ENCODE assay signal across 8 cellular contexts in genomic region chr14:76962303-76962660, GRCh38.
DNase-seq lines count a peak whose midpoint lies in the region; ATAC-seq, FAIRE-seq and TF ChIP-seq lines count a peak whose summit lies in the region.

No MANE protein-coding gene starts in this region.

- no peaks in the 10 kb centered on the region for H3K27me3 ChIP-seq in CD8-positive, alpha-beta T cell (ENCODE audit: insufficient read depth, low read length)
- H3K27me3 ChIP-seq in Panc1 (ENCODE audit: control insufficient read depth, insufficient read depth, low read length), result no peaks in the 10 kb centered on the region
- no peaks in the 10 kb centered on the region for H3K27me3 ChIP-seq in ovary

- CTCF ChIA-PET in CD8-positive, alpha-beta T cell (lab: Charles Lee), result interaction anchor here (0.9 to 2.8 kb wide), 19 partner anchors 9 to 108 kb away, joined by 3 to 21 read pairs (median 6); partner anchors contain the start of gene IRF2BPL
- CTCF ChIA-PET in Panc1 (lab: Charles Lee), result interaction anchor here (1.6 kb wide), 1 partner anchor 45 kb away, joined by 5 read pairs; no protein-coding TSS in a partner anchor

- H3K27ac Mint-ChIP-seq in CD8-positive, alpha-beta T cell, result peak overlapping the region; percentile 97

- no peaks in the 10 kb centered on the region for H3K36me3 Mint-ChIP-seq in CD8-positive, alpha-beta T cell

- H3K9me3 ChIP-seq in CD8-positive, alpha-beta T cell (ENCODE audit: low read length), result no peaks in the 10 kb centered on the region
- H3K9me3 ChIP-seq in Panc1 (ENCODE audit: control insufficient read depth, insufficient read depth, low read depth, low read length) (no peaks in the 10 kb centered on the region), ovary (no peaks in the 10 kb centered on the region)

- no TSS peak for BruUV-seq in Panc1 (replicated peaks; lab: Mats Ljungman, UMichigan)

- intact Hi-C loops in CD8-positive, alpha-beta T cell (cut with DNase I, micrococcal nuclease), result loop anchor here (1.0 to 2.0 kb wide), 3 partner anchors 15 to 137 kb away; partner anchors contain the start of genes IRF2BPL (in 2 of the 2) and CIPC (in 1 of the 2)
- intact Hi-C loops in Panc1 (cut with micrococcal nuclease; ENCODE audit: unreplicated experiment), result no loop called here
- intact Hi-C loops in ovary (cut with DNase I), result loop anchor here in 2 of 4 donors (5.0 kb wide), 3 partner anchors 50 to 80 kb away; no protein-coding TSS in a partner anchor

- DNase-seq in CD8-positive, alpha-beta T cell, result no peak
- DNase-seq in Panc1 (ENCODE audit: low read depth, low spot score) (no peak), epithelial cell of proximal tubule (ENCODE audit: low read depth) (no peak), ovary (no peak), NCI-H187 treated with DMSO at 0.1 percent for 48 hours (lab: John Stamatoyannopoulos, UW) (no peak), GM12891 (ENCODE audit: insufficient read length, low spot score) (no peak), SIG-M5 treated with dmso at 0.1 percent for 504 hours (lab: John Stamatoyannopoulos, UW; ENCODE audit: unreplicated experiment) (no peak)

- TF ChIP-seq EP300 in ovary (IDR thresholded peaks at IDR 0.05), result no peak

- WGBS in ovary, 3 donors, result 60 to 89% (median 82%) methylated on average over 1 of the region's 1 CpG

- POLR2A ChIA-PET in CD8-positive, alpha-beta T cell (lab: Charles Lee), result interaction anchor here (0.9 to 3.5 kb wide), 14 partner anchors 9 to 359 kb away, joined by 3 to 62 read pairs (median 6); partner anchors contain the start of genes GSTZ1, IRF2BPL and POMT2
- POLR2A ChIA-PET in Panc1 (lab: Charles Lee), result interaction anchor here (0.6 to 1.2 kb wide), 4 partner anchors 15 to 65 kb away, joined by 3 to 5 read pairs (median 3); no protein-coding TSS in a partner anchor

- H3K4me3 ChIP-seq in CD8-positive, alpha-beta T cell (ENCODE audit: low read depth, low read length), result peak overlapping the region; percentile 59
- H3K4me3 ChIP-seq in Panc1 (ENCODE audit: low read depth in 2 of 2, low read length in 2 of 2), result peak overlapping the region; percentile 17 to 40
- H3K4me3 ChIP-seq in epithelial cell of proximal tubule (ENCODE audit: low read depth, low read length), result peak overlapping the region; percentile 50
- peak overlapping the region; percentile 50 for H3K4me3 ChIP-seq in ovary

- peak overlapping the region; percentile 84 for H3K4me3 Mint-ChIP-seq in CD8-positive, alpha-beta T cell

- in situ Hi-C loops in Panc1 (cut with HindIII; ENCODE audit: low pct_unique_long_range_greater_than_20kb, low sequenced_read_pairs), result no loop called here

- H3K36me3 ChIP-seq in CD8-positive, alpha-beta T cell (ENCODE audit: insufficient read depth, low read length), result no peaks in the 10 kb centered on the region
- no peaks in the 10 kb centered on the region for H3K36me3 ChIP-seq in Panc1 (ENCODE audit: control insufficient read depth, insufficient read depth, low read length)
- no peaks in the 10 kb centered on the region for H3K36me3 ChIP-seq in ovary

- peak overlapping the region; percentile 63 for H3K27ac ChIP-seq in CD8-positive, alpha-beta T cell (ENCODE audit: low read depth, low read length)
- H3K27ac ChIP-seq in Panc1 (ENCODE audit: low read length) (peak overlapping the region; percentile 98), ovary (peak overlapping the region; percentile 47 to 75)

- FAIRE-seq in GM12891 (lab: Jason Lieb, UNC), result no peak

- H3K9me3 Mint-ChIP-seq in CD8-positive, alpha-beta T cell, result no peaks in the 10 kb centered on the region

- no peaks in the 10 kb centered on the region for H3K27me3 Mint-ChIP-seq in CD8-positive, alpha-beta T cell (ENCODE audit: low read depth)

- ATAC-seq in CD8-positive, alpha-beta T cell, result peak; percentile 3
- ATAC-seq in Panc1 (peak; percentile 18), GM21360 (IDR thresholded peaks at IDR 0.05; ENCODE audit: unreplicated experiment) (no peak)

- peaks cover 73% of the 10 kb centered on the region for H3K4me1 Mint-ChIP-seq in CD8-positive, alpha-beta T cell (ENCODE audit: low read depth)

- TF ChIP-seq POLR2A in ovary (IDR thresholded peaks at IDR 0.05) (no peak), GM12891 (IDR thresholded peaks at IDR 0.05; ENCODE audit: low read depth, low read length) (no peak)

- peaks cover 59% of the 10 kb centered on the region for H3K4me1 ChIP-seq in CD8-positive, alpha-beta T cell (ENCODE audit: insufficient read depth, low read length)
- H3K4me1 ChIP-seq in Panc1 (ENCODE audit: control insufficient read depth, insufficient read depth, low read length), result peaks cover 56% of the 10 kb centered on the region
- peaks cover 3% of the 10 kb centered on the region for H3K4me1 ChIP-seq in ovary (ENCODE audit: insufficient read depth)

- no peak for TF ChIP-seq CTCF in CD8-positive, alpha-beta T cell (IDR thresholded peaks at IDR 0.05)
- TF ChIP-seq CTCF in Panc1 (IDR thresholded peaks at IDR 0.05), result no peak
- no peak for TF ChIP-seq CTCF in epithelial cell of proximal tubule (conservative IDR thresholded peaks at IDR 0.05; ENCODE audit: low read depth, low read length)
- TF ChIP-seq CTCF in ovary (IDR thresholded peaks at IDR 0.05), result no peak

TF ChIP-seq in GM12891, 5 proteins besides CTCF, POLR2A, EP300 and RAD21:
- TF ChIP-seq TAF1 (IDR thresholded peaks at IDR 0.05; ENCODE audit: low read depth, low read length), result no peak
- no peak for TF ChIP-seq POLR2AphosphoS5 (IDR thresholded peaks at IDR 0.05; ENCODE audit: low read depth, low read length)
- no peak for TF ChIP-seq POU2F2 (IDR thresholded peaks at IDR 0.05; ENCODE audit: low read depth, low read length)
- no peak for TF ChIP-seq SPI1 (IDR thresholded peaks at IDR 0.05; ENCODE audit: low read depth, low read length)
TF ChIP-seq in GM12891: peak in this region for 0.
